Comparison of ENCODE assay signal across 26 cellular contexts in genomic region chr3:97862582-97862981, GRCh38.
"Had no signal": no experiment of that assay in that cellular context is flagged by ENCODE, and none has a peak within 500 bp of the region (broad histone marks: within the 10 kb centered on the region; RNA-seq: fewer than 3 reads in every experiment).

No MANE protein-coding gene starts in this region.

- H3K36me3 ChIP-seq: adrenal gland had no signal

- DNase-seq: activated CD4-positive, alpha-beta memory T cell treated with anti-CD3 and anti-CD28 coated beads for 36 hours; activated CD4-positive, alpha-beta T cell treated with anti-CD3 and anti-CD28 coated beads for 36 hours; activated CD4-positive, alpha-beta T cell treated with anti-CD3 and anti-CD28 coated beads, Interleukin-2, amount 10 ng/mL, durations not matched to agents 24 days and 14 days; activated CD4-positive, CD25-positive, alpha-beta regulatory T cell; activated CD4-positive, CD25-positive, alpha-beta regulatory T cell treated with anti-CD3 and anti-CD28 coated beads, Interleukin-2, amount 50 U/mL, for 72 hours; activated CD8-positive, alpha-beta memory T cell treated with anti-CD3 and anti-CD28 coated beads, Interleukin-2, amount 10 ng/mL, durations not matched to agents 7 days and 5 days; activated CD8-positive, alpha-beta memory T cell treated with anti-CD3 and anti-CD28 coated beads, Interleukin-2, amount 50 U/mL, for 4 hours; activated CD8-positive, alpha-beta T cell treated with anti-CD3 and anti-CD28 coated beads, Interleukin-2, amount 10 ng/mL, durations not matched to agents 7 days and 5 days; activated effector memory CD4-positive, alpha-beta T cell treated with anti-CD3 and anti-CD28 coated beads, Interleukin-2, amount 50 U/mL, for 16 hours; activated naive CD4-positive, alpha-beta T cell treated with anti-CD3 and anti-CD28 coated beads for 36 hours; activated naive CD8-positive, alpha-beta T cell treated with anti-CD3 and anti-CD28 coated beads for 36 hours; activated naive CD8-positive, alpha-beta T cell treated with anti-CD3 and anti-CD28 coated beads, Interleukin-2, amount 50 U/mL, for 24 hours; activated T-cell treated with anti-CD3 and anti-CD28 coated beads, Interleukin-2, amount 50 U/mL, for 1 hour; activated T-cell treated with anti-CD3 and anti-CD28 coated beads, Interleukin-2, amount 50 U/mL, for 48 hours; adrenal gland; amygdala; aorta; body of pancreas; caudate nucleus; cortex of kidney; dermis blood vessel endothelial cell; effector CD4-positive, alpha-beta T cell; effector memory CD8-positive, alpha-beta T cell; esophagus squamous epithelium; T-helper 2 cell had no signal

- H3K4me3 ChIP-seq: adrenal gland, body of pancreas, esophagus squamous epithelium, heart right ventricle had no signal

- H3K9me3 ChIP-seq: adrenal gland, body of pancreas, esophagus squamous epithelium had no signal

- ATAC-seq: activated CD4-positive, alpha-beta T cell treated with anti-CD3 and anti-CD28 coated beads for 36 hours; activated CD8-positive, alpha-beta memory T cell treated with anti-CD3 and anti-CD28 coated beads, Interleukin-2, amount 10 ng/mL, durations not matched to agents 7 days and 5 days; activated CD8-positive, alpha-beta T cell treated with anti-CD3 and anti-CD28 coated beads, Interleukin-2, amount 10 ng/mL, durations not matched to agents 7 days and 5 days; activated naive CD8-positive, alpha-beta T cell treated with anti-CD3 and anti-CD28 coated beads, Interleukin-2, amount 50 U/mL, for 24 hours; body of pancreas; effector memory CD8-positive, alpha-beta T cell had no signal

- H3K27me3 ChIP-seq: adrenal gland, body of pancreas, esophagus squamous epithelium, heart right ventricle had no signal

- H3K4me1 ChIP-seq: adrenal gland had no signal

- H3K27ac ChIP-seq: adrenal gland, body of pancreas, esophagus squamous epithelium had no signal
